In the genomic region with DNA sequence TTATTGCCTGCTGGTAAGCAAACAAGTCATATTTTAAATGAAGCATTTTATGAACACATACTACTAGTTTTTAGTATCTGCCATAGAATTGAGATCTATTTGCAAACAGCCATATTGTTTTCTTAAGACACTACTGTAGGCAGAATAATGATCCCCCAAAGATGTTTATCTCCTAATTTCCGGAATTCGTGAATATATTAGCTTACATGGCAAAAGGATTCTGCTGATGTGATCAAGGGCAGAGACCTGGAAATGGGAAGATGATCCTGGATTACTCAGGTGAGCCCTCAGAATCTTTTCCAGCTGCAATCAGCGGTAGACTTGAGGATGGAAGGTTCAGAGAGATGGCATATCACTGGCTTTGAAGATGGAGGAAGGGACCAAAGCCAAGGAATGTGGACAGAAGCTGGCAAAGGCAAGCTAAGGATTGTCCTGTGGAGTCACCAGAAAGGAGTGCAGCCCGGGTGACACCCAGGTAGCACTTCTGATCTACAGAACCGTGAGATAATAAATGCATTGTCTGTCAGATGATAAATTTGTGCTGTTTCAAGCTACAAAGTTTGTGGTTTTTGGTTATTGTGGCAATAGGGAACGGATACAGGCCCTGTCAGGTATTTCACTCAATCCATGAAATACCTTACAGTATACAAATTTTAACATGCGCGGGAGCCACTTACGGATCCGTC, we compare ENCODE assay signal across 10 cellular contexts. TPM values are rescaled to one million over a fixed set of nuclear protein-coding genes. Genes with fewer than 3 reads are reported as not detected.
A peak's percentile ranks its signal among the peaks of the same experiment; 100 is the strongest.
DNase-seq lines count a peak whose midpoint lies in the region; TF ChIP-seq lines count a peak whose summit lies in the region.
"Had no signal": no experiment of that assay in that cellular context is flagged by ENCODE, and none has a peak within 500 bp of the region (broad histone marks: within the 10 kb centered on the region; RNA-seq: fewer than 3 reads in every experiment).

No MANE protein-coding gene starts in this region.

- CTCF ChIA-PET in CD8-positive, alpha-beta memory T cell (lab: Charles Lee) = interaction anchor here (4.1 kb wide), 1 partner anchor 15 kb away, joined by 30 read pairs; no protein-coding TSS in a partner anchor

- no peaks in the 10 kb centered on the region; the same call in none of the 2 replicates for H3K27me3 Mint-ChIP-seq in HFFc6 (ENCODE audit: insufficient read depth)
- no peaks in the 10 kb centered on the region for H3K27me3 Mint-ChIP-seq in CD8-positive, alpha-beta memory T cell

- peaks cover 5% of the 10 kb centered on the region; the same call in 1 of the 2 replicates for H3K9me3 Mint-ChIP-seq in HFFc6
- H3K9me3 Mint-ChIP-seq in CD8-positive, alpha-beta memory T cell = peaks cover 1 to 12% (median 6%) of the 10 kb centered on the region in 5 donors

- peaks cover 52% of the 10 kb centered on the region for H3K36me3 Mint-ChIP-seq in HFFc6 (ENCODE audit: low read depth)
- H3K36me3 Mint-ChIP-seq in CD8-positive, alpha-beta memory T cell = peaks cover 21 to 60% (median 46%) of the 10 kb centered on the region in 3 donors

- TF ChIP-seq EP300 in esophagus muscularis mucosa (IDR thresholded peaks at IDR 0.05) = no peak

- DNase-seq in AG20443 (ENCODE audit: low spot score) = peak; percentile 21
- peak; percentile 5 for DNase-seq in HFFc6
- no peak for DNase-seq in breast epithelium (ENCODE audit: low spot score in 2 of 2)
- peak; percentile 4 for DNase-seq in medulla oblongata (ENCODE audit: extremely low spot score)
- DNase-seq in esophagus muscularis mucosa (ENCODE audit: extremely low spot score) = no peak
- DNase-seq in stimulated activated CD8-positive, alpha-beta memory T cell treated with anti-CD3 and anti-CD28 coated beads, Interleukin-4, amount 100 ng/mL, for 48 hours = no peak
- no peak for DNase-seq in right atrium auricular region (ENCODE audit: low spot score)
- no peak for DNase-seq in CD8-positive, alpha-beta memory T cell

- no peak overlapping the region for H3K27ac Mint-ChIP-seq in HFFc6
- H3K27ac Mint-ChIP-seq in CD8-positive, alpha-beta memory T cell = no peak overlapping the region
- H3K27ac Mint-ChIP-seq: activated naive CD4-positive, alpha-beta T cell treated with anti-CD3 and anti-CD28 coated beads, Interleukin-2, amount 50 U/mL, for 72 hours; nephron had no signal

- H3K27me3 ChIP-seq in breast epithelium (no peaks in the 10 kb centered on the region), esophagus muscularis mucosa (no peaks in the 10 kb centered on the region), right atrium auricular region (no peaks in the 10 kb centered on the region)
- no peaks in the 10 kb centered on the region for H3K27me3 ChIP-seq in CD8-positive, alpha-beta memory T cell (ENCODE audit: insufficient read depth, low read length, poor library complexity, severe bottlenecking)

- POLR2A ChIA-PET in CD8-positive, alpha-beta memory T cell (lab: Charles Lee) = interaction anchor here (0.6 to 2.2 kb wide), 8 partner anchors 8 to 412 kb away, joined by 3 to 13 read pairs (median 3); no protein-coding TSS in a partner anchor

- intact Hi-C loops in breast epithelium (cut with DNase I; ENCODE audit: low total_unique reads) (no loop called here), esophagus muscularis mucosa (cut with DNase I) (no loop called here)

- H3K4me3 ChIP-seq in breast epithelium = no peak overlapping the region
- no peak overlapping the region for H3K4me3 ChIP-seq in esophagus muscularis mucosa
- peak overlapping the region in 1 of 2 donors; percentile 88 for H3K4me3 ChIP-seq in right atrium auricular region
- H3K4me3 ChIP-seq in CD8-positive, alpha-beta memory T cell (ENCODE audit: low read length) = no peak overlapping the region

- H3K9me3 ChIP-seq in breast epithelium (no peaks in the 10 kb centered on the region), esophagus muscularis mucosa (no peaks in the 10 kb centered on the region), right atrium auricular region (no peaks in the 10 kb centered on the region)
- no peaks in the 10 kb centered on the region for H3K9me3 ChIP-seq in CD8-positive, alpha-beta memory T cell (ENCODE audit: low read length)

- no peak overlapping the region for H3K4me3 Mint-ChIP-seq in HFFc6
- H3K4me3 Mint-ChIP-seq in CD8-positive, alpha-beta memory T cell = no peak overlapping the region

- no peak for TF ChIP-seq POLR2A in breast epithelium (IDR thresholded peaks at IDR 0.05)
- TF ChIP-seq POLR2A in esophagus muscularis mucosa (IDR thresholded peaks at IDR 0.05; ENCODE audit: low read depth) = no peak

- H3K4me1 ChIP-seq in breast epithelium (peaks cover 3 to 5% of the 10 kb centered on the region in 2 donors), esophagus muscularis mucosa (peaks cover 11 to 23% (median 17%) of the 10 kb centered on the region in 4 donors), right atrium auricular region (peaks cover 0 to 9% of the 10 kb centered on the region in 2 donors)
- H3K4me1 ChIP-seq in CD8-positive, alpha-beta memory T cell (ENCODE audit: insufficient read depth, low read length) = peaks cover 12% of the 10 kb centered on the region

- H3K27ac ChIP-seq in breast epithelium = peak overlapping the region; percentile 98 to 99
- H3K27ac ChIP-seq in esophagus muscularis mucosa (replicated peaks in 1 of 4) = no peak overlapping the region
- H3K27ac ChIP-seq in right atrium auricular region = no peak overlapping the region
- no peak overlapping the region for H3K27ac ChIP-seq in CD8-positive, alpha-beta memory T cell (ENCODE audit: low read depth, low read length)

- WGBS in esophagus muscularis mucosa = 41% methylated on average over 7 of the region's 10 CpGs

- H3K4me1 Mint-ChIP-seq in HFFc6 (ENCODE audit: low read depth) = peaks cover 14% of the 10 kb centered on the region
- peaks cover 20 to 32% (median 28%) of the 10 kb centered on the region in 3 donors for H3K4me1 Mint-ChIP-seq in CD8-positive, alpha-beta memory T cell

- H3K36me3 ChIP-seq in breast epithelium (no peaks in the 10 kb centered on the region), esophagus muscularis mucosa (peaks cover 0 to 13% (median 3%) of the 10 kb centered on the region in 4 donors), right atrium auricular region (no peaks in the 10 kb centered on the region)
- H3K36me3 ChIP-seq in CD8-positive, alpha-beta memory T cell (ENCODE audit: insufficient read depth, low read length) = peaks cover 5% of the 10 kb centered on the region

- TF ChIP-seq CTCF in HFFc6 (IDR thresholded peaks at IDR 0.05) (no peak), breast epithelium (IDR thresholded peaks at IDR 0.05) (no peak), esophagus muscularis mucosa (IDR thresholded peaks at IDR 0.05) (no peak), right atrium auricular region (IDR thresholded peaks at IDR 0.05) (no peak)

RNA-seq across cellular contexts. Expression of a gene that starts 1.0 kb away (rescaled TPM):
- total RNA-seq in HFFc6 (2021; fragmentation: NEBNext Ultra II Directional; extraction: Animal tissue kit (Norgen Biotek cat#: 25700)) = 10 to 100 TPM; 26.2 to 31.4 (median 29.7) TPM
- total RNA-seq in breast epithelium (10 to 100 TPM; 69.9 to 100.0 (median 71.4) TPM), esophagus muscularis mucosa (10 to 100 TPM; 78.1 to 96.4 (median 86.5) TPM), right atrium auricular region (10 to 100 TPM; 38.6 to 43.4 TPM)
- 10 to 100 TPM; 30.0 to 32.7 TPM for total RNA-seq in CD8-positive, alpha-beta memory T cell
- polyA plus RNA-seq in CD8-positive, alpha-beta memory T cell = 41.2 TPM

Comparison
In these comparisons a context has a peak if more than half of its experiments do, and no peak if none do; other contexts are left out.
1. DNase-seq: peak in AG20443 (single experiment), HFFc6 (single experiment) and medulla oblongata (single experiment); none in breast epithelium (0 of 2), esophagus muscularis mucosa (single experiment), stimulated activated CD8-positive, alpha-beta memory T cell treated with anti-CD3 and anti-CD28 coated beads, Interleukin-4, amount 100 ng/mL, for 48 hours (single experiment), right atrium auricular region (single experiment) and CD8-positive, alpha-beta memory T cell (0 of 5).
2. H3K27ac ChIP-seq: peak in breast epithelium (2 of 2); none in esophagus muscularis mucosa (0 of 4), right atrium auricular region (0 of 2) and CD8-positive, alpha-beta memory T cell (single experiment).